ENCODE assay signal across 18 cellular contexts in genomic region chr6:97160280-97160679, GRCh38.
A peak's percentile ranks its signal among the peaks of the same experiment; 100 is the strongest.
DNase-seq lines count a peak whose midpoint lies in the region; ATAC-seq, FAIRE-seq and TF ChIP-seq lines count a peak whose summit lies in the region.
"Had no signal": no experiment of that assay in that cellular context is flagged by ENCODE, and none has a peak within 500 bp of the region (broad histone marks: within the 10 kb centered on the region; RNA-seq: fewer than 3 reads in every experiment).

No MANE protein-coding gene starts in this region.

- no peak overlapping the region for H3K4me2 ChIP-seq in mammary epithelial cell (ENCODE audit: insufficient read depth, low read depth, low read length)
- no peak overlapping the region for H3K4me2 ChIP-seq in GM12878 (ENCODE audit: control insufficient read depth, insufficient read depth)
- no peak overlapping the region for H3K4me2 ChIP-seq in mesendoderm (ENCODE audit: low read length)

- RAD21 ChIA-PET in GM12878 (lab: Charles Lee; ENCODE audit: unreplicated experiment) = no interaction called here

- ATAC-seq in GM12878 (no peak), aorta (ENCODE audit: low FRiP score) (no peak)

- no peaks in the 10 kb centered on the region for H3K27me3 Mint-ChIP-seq in MCF 10A (ENCODE audit: insufficient read depth, unreplicated experiment)
- H3K27me3 Mint-ChIP-seq: B cell; CD4-positive, alpha-beta T cell had no signal

- H3K79me1 ChIP-seq in mesendoderm (ENCODE audit: low read length) = no peaks in the 10 kb centered on the region

- H3K56ac ChIP-seq in mesendoderm (ENCODE audit: low read length) = no peak overlapping the region

- H3K79me2 ChIP-seq in mammary epithelial cell (ENCODE audit: insufficient read depth, low read length) = no peaks in the 10 kb centered on the region
- H3K79me2 ChIP-seq in GM12878 (ENCODE audit: control insufficient read depth, insufficient read depth, low read length) = no peaks in the 10 kb centered on the region
- no peaks in the 10 kb centered on the region for H3K79me2 ChIP-seq in mesendoderm (ENCODE audit: control insufficient read depth, insufficient read depth, low read length)

- no peaks in the 10 kb centered on the region for H3K4me1 ChIP-seq in mammary epithelial cell (ENCODE audit: insufficient read depth, low read length)
- H3K4me1 ChIP-seq in GM12878 (ENCODE audit: control insufficient read depth, insufficient read depth, low read length) = no peaks in the 10 kb centered on the region
- no peaks in the 10 kb centered on the region for H3K4me1 ChIP-seq in mesendoderm (ENCODE audit: control insufficient read depth, low read depth, low read length)
- H3K4me1 ChIP-seq in aorta (ENCODE audit: control insufficient read depth in 1 of 2, insufficient read depth in 2 of 2, low read length in 2 of 2) = no peaks in the 10 kb centered on the region
- H3K4me1 ChIP-seq in tibial artery = no peaks in the 10 kb centered on the region
- H3K4me1 ChIP-seq: Peyer's patch had no signal

- no peak overlapping the region for H4K8ac ChIP-seq in mesendoderm (ENCODE audit: low read depth, low read length)

- peak; percentile 13 for DNase-seq in MCF 10A (ENCODE audit: unreplicated experiment)
- DNase-seq in mammary epithelial cell = no peak
- peak; percentile 24 for DNase-seq in M059J (ENCODE audit: low read depth)
- no peak for DNase-seq in GM12878 (ENCODE audit: low read depth, low spot score)
- DNase-seq in mesendoderm = peak; percentile 17
- no peak for DNase-seq in aorta
- DNase-seq in DMS53 (lab: John Stamatoyannopoulos, UW) = no peak
- DNase-seq in tibial artery = no peak
- DNase-seq: Calu3; CD4-positive, alpha-beta T cell; DMS79 treated with DMSO at 0.1 percent for 48 hours; NCI-H1105; NCI-H187; NCI-H2171; NCI-H774; Peyer's patch; SHP77 treated with DMSO at 0.1 percent for 48 hours had no signal

- H3K4me1 Mint-ChIP-seq in MCF 10A (ENCODE audit: insufficient read depth, unreplicated experiment) = no peaks in the 10 kb centered on the region
- H3K4me1 Mint-ChIP-seq: B cell had no signal

- no peak overlapping the region for H3K4ac ChIP-seq in mesendoderm (ENCODE audit: low read depth, low read length)

- H3K36me3 Mint-ChIP-seq in MCF 10A (ENCODE audit: insufficient read depth, unreplicated experiment) = peaks cover 39% of the 10 kb centered on the region

- no peak overlapping the region for H3K18ac ChIP-seq in mesendoderm (ENCODE audit: low read length)

- CTCF ChIA-PET in MCF 10A (lab: Yijun Ruan, JAX) (no interaction called here), mammary epithelial cell (lab: Charles Lee; ENCODE audit: low non-redundant PET) (no interaction called here), GM12878 (lab: Yijun Ruan, JAX) (interaction anchor here (0.6 kb wide), 1 partner anchor 360 kb away, joined by 4 read pairs; no protein-coding TSS in a partner anchor)

- H3K27me3 ChIP-seq in mammary epithelial cell (ENCODE audit: insufficient read depth, low read length) = no peaks in the 10 kb centered on the region
- no peaks in the 10 kb centered on the region for H3K27me3 ChIP-seq in GM12878 (replicated peaks in 1 of 2; ENCODE audit: control insufficient read depth in 2 of 2, insufficient read depth in 2 of 2, low read length in 1 of 2)
- no peaks in the 10 kb centered on the region for H3K27me3 ChIP-seq in mesendoderm (ENCODE audit: insufficient read depth, low read length, poor library complexity)
- H3K27me3 ChIP-seq in aorta (ENCODE audit: control insufficient read depth in 1 of 2, insufficient read depth in 2 of 2, low read length in 1 of 2) = no peaks in the 10 kb centered on the region
- no peaks in the 10 kb centered on the region for H3K27me3 ChIP-seq in tibial artery
- H3K27me3 ChIP-seq: Peyer's patch had no signal

- H3K4me3 Mint-ChIP-seq in MCF 10A (ENCODE audit: unreplicated experiment) = no peak overlapping the region
- H3K4me3 Mint-ChIP-seq: B cell; CD4-positive, alpha-beta T cell had no signal

- TF ChIP-seq EP300 in GM12878 (IDR thresholded peaks at IDR 0.05; ENCODE audit: borderline replicate concordance in 1 of 2, control insufficient read depth in 1 of 2, low read depth in 2 of 2, low read length in 2 of 2) = no peak

- no peak for TF ChIP-seq CTCF in MCF 10A (IDR thresholded peaks at IDR 0.05; ENCODE audit: unreplicated experiment)
- no peak for TF ChIP-seq CTCF in mammary epithelial cell (conservative IDR thresholded peaks at IDR 0.05 in 1 of 2, IDR thresholded peaks at IDR 0.05 in 1 of 2; ENCODE audit: extremely low read depth in 1 of 2, insufficient read depth in 1 of 2, low read depth in 1 of 2, low read length in 2 of 2)
- TF ChIP-seq CTCF in GM12878 (IDR thresholded peaks at IDR 0.05 in 2 of 3, conservative IDR thresholded peaks at IDR 0.05 in 1 of 3; ENCODE audit: control insufficient read depth in 2 of 3, extremely low read depth in 1 of 3, insufficient read depth in 1 of 3, low read depth in 3 of 3, low read length in 3 of 3) = no peak
- no peak for TF ChIP-seq CTCF in tibial artery (IDR thresholded peaks at IDR 0.05)

- H3K4me3 ChIP-seq in mammary epithelial cell (replicated peaks in 1 of 3; ENCODE audit: insufficient read depth in 1 of 3, low read depth in 2 of 3, low read length in 3 of 3) = no peak overlapping the region
- H3K4me3 ChIP-seq in GM12878 = no peak overlapping the region
- no peak overlapping the region for H3K4me3 ChIP-seq in mesendoderm (ENCODE audit: low read length)
- no peak overlapping the region for H3K4me3 ChIP-seq in aorta (ENCODE audit: low read length in 2 of 2)
- no peak overlapping the region for H3K4me3 ChIP-seq in tibial artery
- H3K4me3 ChIP-seq: Peyer's patch had no signal

- POLR2A ChIA-PET in MCF 10A (lab: Yijun Ruan, JAX) = no interaction called here
- POLR2A ChIA-PET in GM12878 (lab: Charles Lee) = no interaction called here

- peaks cover 8% of the 10 kb centered on the region for H3K9me3 Mint-ChIP-seq in MCF 10A (ENCODE audit: unreplicated experiment)

- SMC1A ChIA-PET in GM12878 (lab: Charles Lee; ENCODE audit: uncharacterized antibody, unreplicated experiment) = no interaction called here

- no peak overlapping the region for H3K27ac Mint-ChIP-seq in MCF 10A (ENCODE audit: low read depth, unreplicated experiment)
- H3K27ac Mint-ChIP-seq: B cell; CD4-positive, alpha-beta T cell had no signal

- peaks cover 14% of the 10 kb centered on the region for H3K36me3 ChIP-seq in mammary epithelial cell (ENCODE audit: insufficient read depth, low read length)
- H3K36me3 ChIP-seq in GM12878 (ENCODE audit: control insufficient read depth in 2 of 2, insufficient read depth in 2 of 2, low read length in 1 of 2) = peaks cover 0 to 5% of the 10 kb centered on the region in 2 experiments; a peak in 1 of 4 replicates
- H3K36me3 ChIP-seq in mesendoderm (ENCODE audit: control insufficient read depth, insufficient read depth, low read length) = no peaks in the 10 kb centered on the region
- H3K36me3 ChIP-seq in aorta (ENCODE audit: control insufficient read depth in 1 of 2, insufficient read depth in 2 of 2, low read length in 1 of 2) = no peaks in the 10 kb centered on the region
- H3K36me3 ChIP-seq in tibial artery = peaks cover 12 to 23% (median 18%) of the 10 kb centered on the region in 3 donors

- no TSS peak for BruUV-seq in MCF 10A (replicated peaks; lab: Mats Ljungman, UMichigan)
- no TSS peak for BruUV-seq in mammary epithelial cell (replicated peaks; lab: Mats Ljungman, UMichigan)
- no TSS peak for BruUV-seq in GM12878 (replicated peaks; lab: Mats Ljungman, UMichigan)

- no peak overlapping the region for H2AK5ac ChIP-seq in mesendoderm (ENCODE audit: low read length)

- no peak overlapping the region for H3K23ac ChIP-seq in mesendoderm (ENCODE audit: low read length)

- no peak overlapping the region for H3K27ac ChIP-seq in mammary epithelial cell (ENCODE audit: insufficient read depth, low read depth, low read length)
- no peak overlapping the region for H3K27ac ChIP-seq in GM12878 (ENCODE audit: control insufficient read depth, insufficient read depth)
- H3K27ac ChIP-seq in mesendoderm (ENCODE audit: low read depth, low read length) = no peak overlapping the region
- H3K27ac ChIP-seq in aorta (ENCODE audit: low read depth in 1 of 2, low read length in 2 of 2) = no peak overlapping the region
- H3K27ac ChIP-seq in tibial artery = no peak overlapping the region
- H3K27ac ChIP-seq: Peyer's patch had no signal

- no peaks in the 10 kb centered on the region for H4K20me1 ChIP-seq in mammary epithelial cell (ENCODE audit: insufficient read depth, low read length)
- no peaks in the 10 kb centered on the region for H4K20me1 ChIP-seq in GM12878 (ENCODE audit: control insufficient read depth, insufficient read depth)

- in situ Hi-C loops in mammary epithelial cell (cut with MboI; ENCODE audit: low sequenced_read_pairs in 2 of 2) = no loop called here
- in situ Hi-C loops in GM12878 (cut with MboI) = no loop called here

- no peak for FAIRE-seq in GM12878 (lab: Jason Lieb, UNC)

- no peak overlapping the region for H3K9ac ChIP-seq in mammary epithelial cell (ENCODE audit: insufficient read depth, low read length)
- no peak overlapping the region for H3K9ac ChIP-seq in GM12878 (ENCODE audit: control insufficient read depth, insufficient read depth, low read length)
- H3K9ac ChIP-seq in mesendoderm (ENCODE audit: low read length) = no peak overlapping the region

- H2BK15ac ChIP-seq in mesendoderm (replicated peaks; ENCODE audit: low read depth) = no peak overlapping the region

- peaks cover 5% of the 10 kb centered on the region for H3K9me3 ChIP-seq in mammary epithelial cell (replicated peaks; ENCODE audit: insufficient read depth, low read length)
- H3K9me3 ChIP-seq in GM12878 (replicated peaks; ENCODE audit: control insufficient read depth, insufficient read depth, low read length) = peaks cover 2% of the 10 kb centered on the region; the same call in 2 of the 3 replicates
- H3K9me3 ChIP-seq in aorta (ENCODE audit: control insufficient read depth, low read length) = no peaks in the 10 kb centered on the region
- peaks cover 0 to 3% (median 0%) of the 10 kb centered on the region in 3 donors for H3K9me3 ChIP-seq in tibial artery
- H3K9me3 ChIP-seq: Peyer's patch had no signal

- no peak overlapping the region for H2AFZ ChIP-seq in mammary epithelial cell (ENCODE audit: low read depth, low read length)
- H2AFZ ChIP-seq in GM12878 (ENCODE audit: control insufficient read depth, low read depth, low read length) = no peak overlapping the region

- no peak for TF ChIP-seq POLR2A in GM12878 (IDR thresholded peaks at IDR 0.05; ENCODE audit: low read depth, low read length)

- no peak overlapping the region for H2BK120ac ChIP-seq in mesendoderm (ENCODE audit: low read depth, low read length)

- no peak overlapping the region for H2BK5ac ChIP-seq in mesendoderm (ENCODE audit: low read length)

- dilution Hi-C loops in mammary epithelial cell (cut with HindIII; ENCODE audit: low sequenced_read_pairs) = no loop called here

- intact Hi-C loops in MCF 10A (cut with micrococcal nuclease) (no loop called here), mammary epithelial cell (cut with micrococcal nuclease) (no loop called here), GM12878 (cut with micrococcal nuclease; ENCODE audit: unreplicated experiment) (no loop called here), aorta (cut with DNase I) (no loop called here), tibial artery (cut with DNase I; ENCODE audit: low total_unique reads) (no loop called here)

- TF ChIP-seq RAD21 in GM12878 (IDR thresholded peaks at IDR 0.05; ENCODE audit: insufficient read depth, low read depth, low read length) = no peak

- H4K5ac ChIP-seq in mesendoderm (ENCODE audit: low read length) = no peak overlapping the region

TF ChIP-seq in GM12878, 131 proteins besides CTCF, POLR2A, EP300 and RAD21 (continues in another document):
- no peak for TF ChIP-seq YY1 (IDR thresholded peaks at IDR 0.05; ENCODE audit: low read depth, low read length)

Comparison
In these comparisons a context has a peak if more than half of its experiments do, and no peak if none do; other contexts are left out.
1. DNase-seq: peak in MCF 10A (single experiment), M059J (single experiment) and mesendoderm (single experiment); none in mammary epithelial cell (single experiment), GM12878 (single experiment), aorta (0 of 2), DMS53 (single experiment) and tibial artery (0 of 2).